Comparison of ENCODE assay signal across 2 cellular contexts in the genomic region with DNA sequence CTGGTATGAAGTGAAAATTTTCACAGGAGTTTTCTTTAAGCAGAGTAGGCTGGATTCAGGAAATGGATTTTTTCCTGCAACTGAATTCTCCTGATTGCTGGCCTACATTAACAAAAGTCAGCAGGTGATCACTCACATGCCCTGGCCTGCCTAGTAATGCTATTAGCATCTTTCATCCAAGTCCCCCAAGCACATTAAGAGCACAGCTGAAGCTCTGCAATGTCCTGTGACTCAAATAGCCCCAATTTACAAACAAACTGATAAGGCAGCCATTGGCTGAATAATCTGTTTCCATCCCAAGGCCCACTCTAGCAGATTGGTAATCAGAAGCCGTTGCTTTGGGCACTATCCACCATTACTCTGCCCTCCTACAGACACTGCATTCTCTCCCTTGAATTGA.
TF ChIP-seq lines count a peak whose summit lies in the region.

No MANE protein-coding gene starts in this region.

TF ChIP-seq in GM23338, 12 proteins besides CTCF, POLR2A, EP300 and RAD21 (continues in another document):
- TF ChIP-seq JUNB (IDR thresholded peaks at IDR 0.05; ENCODE audit: unreplicated experiment), result no peak
- no peak for TF ChIP-seq NANOG (IDR thresholded peaks at IDR 0.05; ENCODE audit: borderline replicate concordance)
- no peak for TF ChIP-seq ZNF462 (CRISPR knock-in tag; IDR thresholded peaks at IDR 0.05)
- no peak for TF ChIP-seq EZH2phosphoT487 (IDR thresholded peaks at IDR 0.05; ENCODE audit: unreplicated experiment)
- TF ChIP-seq ZNF114 (CRISPR knock-in tag; IDR thresholded peaks at IDR 0.05), result no peak
- TF ChIP-seq POLR2AphosphoS5 (IDR thresholded peaks at IDR 0.05; ENCODE audit: low read depth), result no peak
- TF ChIP-seq EZH2 (IDR thresholded peaks at IDR 0.05; ENCODE audit: low read depth, unreplicated experiment), result no peak
- TF ChIP-seq, protein P1, sequence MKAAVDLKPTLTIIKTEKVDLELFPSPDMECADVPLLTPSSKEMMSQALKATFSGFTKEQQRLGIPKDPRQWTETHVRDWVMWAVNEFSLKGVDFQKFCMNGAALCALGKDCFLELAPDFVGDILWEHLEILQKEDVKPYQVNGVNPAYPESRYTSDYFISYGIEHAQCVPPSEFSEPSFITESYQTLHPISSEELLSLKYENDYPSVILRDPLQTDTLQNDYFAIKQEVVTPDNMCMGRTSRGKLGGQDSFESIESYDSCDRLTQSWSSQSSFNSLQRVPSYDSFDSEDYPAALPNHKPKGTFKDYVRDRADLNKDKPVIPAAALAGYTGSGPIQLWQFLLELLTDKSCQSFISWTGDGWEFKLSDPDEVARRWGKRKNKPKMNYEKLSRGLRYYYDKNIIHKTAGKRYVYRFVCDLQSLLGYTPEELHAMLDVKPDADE (IDR thresholded peaks at IDR 0.05), result no peak
- no peak for TF ChIP-seq ZNF331 (CRISPR knock-in tag; IDR thresholded peaks at IDR 0.05; ENCODE audit: low read depth)
- TF ChIP-seq, protein P2, sequence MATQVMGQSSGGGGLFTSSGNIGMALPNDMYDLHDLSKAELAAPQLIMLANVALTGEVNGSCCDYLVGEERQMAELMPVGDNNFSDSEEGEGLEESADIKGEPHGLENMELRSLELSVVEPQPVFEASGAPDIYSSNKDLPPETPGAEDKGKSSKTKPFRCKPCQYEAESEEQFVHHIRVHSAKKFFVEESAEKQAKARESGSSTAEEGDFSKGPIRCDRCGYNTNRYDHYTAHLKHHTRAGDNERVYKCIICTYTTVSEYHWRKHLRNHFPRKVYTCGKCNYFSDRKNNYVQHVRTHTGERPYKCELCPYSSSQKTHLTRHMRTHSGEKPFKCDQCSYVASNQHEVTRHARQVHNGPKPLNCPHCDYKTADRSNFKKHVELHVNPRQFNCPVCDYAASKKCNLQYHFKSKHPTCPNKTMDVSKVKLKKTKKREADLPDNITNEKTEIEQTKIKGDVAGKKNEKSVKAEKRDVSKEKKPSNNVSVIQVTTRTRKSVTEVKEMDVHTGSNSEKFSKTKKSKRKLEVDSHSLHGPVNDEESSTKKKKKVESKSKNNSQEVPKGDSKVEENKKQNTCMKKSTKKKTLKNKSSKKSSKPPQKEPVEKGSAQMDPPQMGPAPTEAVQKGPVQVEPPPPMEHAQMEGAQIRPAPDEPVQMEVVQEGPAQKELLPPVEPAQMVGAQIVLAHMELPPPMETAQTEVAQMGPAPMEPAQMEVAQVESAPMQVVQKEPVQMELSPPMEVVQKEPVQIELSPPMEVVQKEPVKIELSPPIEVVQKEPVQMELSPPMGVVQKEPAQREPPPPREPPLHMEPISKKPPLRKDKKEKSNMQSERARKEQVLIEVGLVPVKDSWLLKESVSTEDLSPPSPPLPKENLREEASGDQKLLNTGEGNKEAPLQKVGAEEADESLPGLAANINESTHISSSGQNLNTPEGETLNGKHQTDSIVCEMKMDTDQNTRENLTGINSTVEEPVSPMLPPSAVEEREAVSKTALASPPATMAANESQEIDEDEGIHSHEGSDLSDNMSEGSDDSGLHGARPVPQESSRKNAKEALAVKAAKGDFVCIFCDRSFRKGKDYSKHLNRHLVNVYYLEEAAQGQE (IDR thresholded peaks at IDR 0.05; ENCODE audit: unreplicated experiment), result no peak

TF ChIP-seq in H1, 55 proteins besides CTCF, POLR2A, EP300 and RAD21:
- TF ChIP-seq TAF1 (IDR thresholded peaks at IDR 0.05; ENCODE audit: low read depth, low read length), result no peak
- TF ChIP-seq TCF12 (IDR thresholded peaks at IDR 0.05; ENCODE audit: low read depth, low read length), result no peak
- no peak for TF ChIP-seq PHF8 (conservative IDR thresholded peaks at IDR 0.05; ENCODE audit: low read depth, low read length)
- no peak for TF ChIP-seq YY1 (IDR thresholded peaks at IDR 0.05; ENCODE audit: low read depth, low read length)
- no peak for TF ChIP-seq RNF2 (IDR thresholded peaks at IDR 0.05; ENCODE audit: borderline replicate concordance, low read depth, low read length, missing control alignments, poor library complexity, severe bottlenecking)
- TF ChIP-seq KDM5A (IDR thresholded peaks at IDR 0.05; ENCODE audit: low read length), result no peak
- no peak for TF ChIP-seq NRF1 (IDR thresholded peaks at IDR 0.05; ENCODE audit: low read depth, low read length)
- no peak for TF ChIP-seq CTBP2 (IDR thresholded peaks at IDR 0.05; ENCODE audit: borderline replicate concordance, insufficient read depth, insufficient read length, low read length)
- no peak for TF ChIP-seq CBX8 (IDR thresholded peaks at IDR 0.05; ENCODE audit: borderline replicate concordance, low read depth, low read length)
- TF ChIP-seq E2F6 (IDR thresholded peaks at IDR 0.05), result no peak
- no peak for TF ChIP-seq GTF2F1 (IDR thresholded peaks at IDR 0.05; ENCODE audit: borderline replicate concordance, low read depth, low read length)
- no peak for TF ChIP-seq MAFK (IDR thresholded peaks at IDR 0.05; ENCODE audit: low read depth, low read length)
- TF ChIP-seq SIX5 (IDR thresholded peaks at IDR 0.05; ENCODE audit: low read depth, low read length), result no peak
- TF ChIP-seq HDAC6 (IDR thresholded peaks at IDR 0.05; ENCODE audit: low read depth, low read length), result no peak
TF ChIP-seq in H1: peak in this region for 0.
